In the genomic region with DNA sequence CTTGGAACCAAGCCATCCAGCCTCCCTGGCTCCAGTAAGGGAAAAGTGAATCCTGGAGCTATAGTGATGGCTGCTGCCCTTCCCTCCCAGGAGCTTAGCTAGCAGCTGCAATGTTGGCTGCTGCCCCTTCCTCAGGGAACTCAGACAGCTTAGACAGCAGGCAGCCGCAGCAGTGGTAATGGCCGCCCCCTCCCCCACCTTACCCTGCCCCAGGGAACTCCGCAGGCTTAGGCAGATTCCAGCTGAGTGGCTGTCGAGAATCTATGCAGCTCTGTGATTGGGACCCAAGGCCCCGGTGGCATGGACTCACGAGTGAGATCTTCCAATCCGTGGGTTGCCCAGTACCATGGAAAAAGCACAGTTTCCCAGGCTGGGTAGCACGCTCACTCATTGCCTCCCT, we compare ENCODE assay signal across 1 cellular context.
TF ChIP-seq lines count a peak whose summit lies in the region.

No MANE protein-coding gene starts in this region.

TF ChIP-seq in HEK293T, 16 proteins besides CTCF, POLR2A, EP300 and RAD21 (continued from another document):
- TF ChIP-seq FOXK2 (IDR thresholded peaks at IDR 0.05) (no peak), TARDBP (IDR thresholded peaks at IDR 0.05) (no peak), CTBP1 (IDR thresholded peaks at IDR 0.05; ENCODE audit: borderline replicate concordance) (no peak), SP1 (IDR thresholded peaks at IDR 0.05) (no peak), ZNF384 (IDR thresholded peaks at IDR 0.05) (no peak), LEF1 (IDR thresholded peaks at IDR 0.05; ENCODE audit: borderline replicate concordance) (no peak), FOXA1 (IDR thresholded peaks at IDR 0.05) (no peak), L3MBTL2 (conservative IDR thresholded peaks at IDR 0.05) (no peak), SUZ12 (IDR thresholded peaks at IDR 0.05) (no peak), HDGF (IDR thresholded peaks at IDR 0.05; ENCODE audit: borderline replicate concordance) (no peak), ARNT (IDR thresholded peaks at IDR 0.05) (no peak), BHLHE40 (IDR thresholded peaks at IDR 0.05; ENCODE audit: borderline replicate concordance) (no peak)
